In the genomic region with DNA sequence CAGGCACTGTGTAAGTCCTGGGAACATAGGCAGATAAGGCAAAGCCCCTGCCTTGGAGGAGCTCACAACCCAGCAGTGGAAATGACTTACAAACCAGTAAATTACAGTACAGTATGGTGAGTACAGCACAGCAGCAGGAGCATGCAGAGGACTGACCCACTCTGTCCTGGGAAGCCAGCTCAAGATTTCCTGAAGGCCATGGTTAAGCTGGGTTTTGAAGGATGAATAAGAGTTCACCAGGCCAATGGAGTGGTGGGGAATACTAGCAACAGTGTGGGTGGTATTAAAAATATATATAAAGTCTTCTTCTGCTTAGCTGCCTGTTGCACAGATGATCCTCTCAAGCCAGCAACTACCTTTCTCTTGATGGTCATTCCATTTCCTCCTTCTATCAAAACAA, we compare ENCODE assay signal across 1 cellular context.
TF ChIP-seq lines count a peak whose summit lies in the region.

No MANE protein-coding gene starts in this region.

TF ChIP-seq in GM23338, 12 proteins besides CTCF, POLR2A, EP300 and RAD21:
- TF ChIP-seq STAT1 (IDR thresholded peaks at IDR 0.05; ENCODE audit: unreplicated experiment) (no peak), NANOG (IDR thresholded peaks at IDR 0.05; ENCODE audit: borderline replicate concordance) (no peak), POLR2AphosphoS5 (IDR thresholded peaks at IDR 0.05; ENCODE audit: low read depth) (no peak)
- TF ChIP-seq, protein P1, sequence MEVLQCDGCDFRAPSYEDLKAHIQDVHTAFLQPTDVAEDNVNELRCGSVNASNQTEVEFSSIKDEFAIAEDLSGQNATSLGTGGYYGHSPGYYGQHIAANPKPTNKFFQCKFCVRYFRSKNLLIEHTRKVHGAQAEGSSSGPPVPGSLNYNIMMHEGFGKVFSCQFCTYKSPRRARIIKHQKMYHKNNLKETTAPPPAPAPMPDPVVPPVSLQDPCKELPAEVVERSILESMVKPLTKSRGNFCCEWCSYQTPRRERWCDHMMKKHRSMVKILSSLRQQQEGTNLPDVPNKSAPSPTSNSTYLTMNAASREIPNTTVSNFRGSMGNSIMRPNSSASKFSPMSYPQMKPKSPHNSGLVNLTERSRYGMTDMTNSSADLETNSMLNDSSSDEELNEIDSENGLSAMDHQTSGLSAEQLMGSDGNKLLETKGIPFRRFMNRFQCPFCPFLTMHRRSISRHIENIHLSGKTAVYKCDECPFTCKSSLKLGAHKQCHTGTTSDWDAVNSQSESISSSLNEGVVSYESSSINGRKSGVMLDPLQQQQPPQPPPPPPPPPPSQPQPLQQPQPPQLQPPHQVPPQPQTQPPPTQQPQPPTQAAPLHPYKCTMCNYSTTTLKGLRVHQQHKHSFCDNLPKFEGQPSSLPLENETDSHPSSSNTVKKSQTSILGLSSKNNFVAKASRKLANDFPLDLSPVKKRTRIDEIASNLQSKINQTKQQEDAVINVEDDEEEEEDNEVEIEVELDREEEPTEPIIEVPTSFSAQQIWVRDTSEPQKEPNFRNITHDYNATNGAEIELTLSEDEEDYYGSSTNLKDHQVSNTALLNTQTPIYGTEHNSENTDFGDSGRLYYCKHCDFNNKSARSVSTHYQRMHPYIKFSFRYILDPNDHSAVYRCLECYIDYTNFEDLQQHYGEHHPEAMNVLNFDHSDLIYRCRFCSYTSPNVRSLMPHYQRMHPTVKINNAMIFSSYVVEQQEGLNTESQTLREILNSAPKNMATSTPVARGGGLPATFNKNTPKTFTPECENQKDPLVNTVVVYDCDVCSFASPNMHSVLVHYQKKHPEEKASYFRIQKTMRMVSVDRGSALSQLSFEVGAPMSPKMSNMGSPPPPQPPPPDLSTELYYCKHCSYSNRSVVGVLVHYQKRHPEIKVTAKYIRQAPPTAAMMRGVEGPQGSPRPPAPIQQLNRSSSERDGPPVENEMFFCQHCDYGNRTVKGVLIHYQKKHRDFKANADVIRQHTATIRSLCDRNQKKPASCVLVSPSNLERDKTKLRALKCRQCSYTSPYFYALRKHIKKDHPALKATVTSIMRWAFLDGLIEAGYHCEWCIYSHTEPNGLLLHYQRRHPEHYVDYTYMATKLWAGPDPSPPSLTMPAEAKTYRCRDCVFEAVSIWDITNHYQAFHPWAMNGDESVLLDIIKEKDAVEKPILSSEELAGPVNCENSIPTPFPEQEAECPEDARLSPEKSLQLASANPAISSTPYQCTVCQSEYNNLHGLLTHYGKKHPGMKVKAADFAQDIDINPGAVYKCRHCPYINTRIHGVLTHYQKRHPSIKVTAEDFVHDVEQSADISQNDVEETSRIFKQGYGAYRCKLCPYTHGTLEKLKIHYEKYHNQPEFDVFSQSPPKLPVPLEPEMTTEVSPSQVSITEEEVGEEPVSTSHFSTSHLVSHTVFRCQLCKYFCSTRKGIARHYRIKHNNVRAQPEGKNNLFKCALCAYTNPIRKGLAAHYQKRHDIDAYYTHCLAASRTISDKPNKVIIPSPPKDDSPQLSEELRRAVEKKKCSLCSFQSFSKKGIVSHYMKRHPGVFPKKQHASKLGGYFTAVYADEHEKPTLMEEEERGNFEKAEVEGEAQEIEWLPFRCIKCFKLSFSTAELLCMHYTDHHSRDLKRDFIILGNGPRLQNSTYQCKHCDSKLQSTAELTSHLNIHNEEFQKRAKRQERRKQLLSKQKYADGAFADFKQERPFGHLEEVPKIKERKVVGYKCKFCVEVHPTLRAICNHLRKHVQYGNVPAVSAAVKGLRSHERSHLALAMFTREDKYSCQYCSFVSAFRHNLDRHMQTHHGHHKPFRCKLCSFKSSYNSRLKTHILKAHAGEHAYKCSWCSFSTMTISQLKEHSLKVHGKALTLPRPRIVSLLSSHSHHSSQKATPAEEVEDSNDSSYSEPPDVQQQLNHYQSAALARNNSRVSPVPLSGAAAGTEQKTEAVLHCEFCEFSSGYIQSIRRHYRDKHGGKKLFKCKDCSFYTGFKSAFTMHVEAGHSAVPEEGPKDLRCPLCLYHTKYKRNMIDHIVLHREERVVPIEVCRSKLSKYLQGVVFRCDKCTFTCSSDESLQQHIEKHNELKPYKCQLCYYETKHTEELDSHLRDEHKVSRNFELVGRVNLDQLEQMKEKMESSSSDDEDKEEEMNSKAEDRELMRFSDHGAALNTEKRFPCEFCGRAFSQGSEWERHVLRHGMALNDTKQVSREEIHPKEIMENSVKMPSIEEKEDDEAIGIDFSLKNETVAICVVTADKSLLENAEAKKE (CRISPR knock-in tag; IDR thresholded peaks at IDR 0.05): no peak
- TF ChIP-seq, protein P2, sequence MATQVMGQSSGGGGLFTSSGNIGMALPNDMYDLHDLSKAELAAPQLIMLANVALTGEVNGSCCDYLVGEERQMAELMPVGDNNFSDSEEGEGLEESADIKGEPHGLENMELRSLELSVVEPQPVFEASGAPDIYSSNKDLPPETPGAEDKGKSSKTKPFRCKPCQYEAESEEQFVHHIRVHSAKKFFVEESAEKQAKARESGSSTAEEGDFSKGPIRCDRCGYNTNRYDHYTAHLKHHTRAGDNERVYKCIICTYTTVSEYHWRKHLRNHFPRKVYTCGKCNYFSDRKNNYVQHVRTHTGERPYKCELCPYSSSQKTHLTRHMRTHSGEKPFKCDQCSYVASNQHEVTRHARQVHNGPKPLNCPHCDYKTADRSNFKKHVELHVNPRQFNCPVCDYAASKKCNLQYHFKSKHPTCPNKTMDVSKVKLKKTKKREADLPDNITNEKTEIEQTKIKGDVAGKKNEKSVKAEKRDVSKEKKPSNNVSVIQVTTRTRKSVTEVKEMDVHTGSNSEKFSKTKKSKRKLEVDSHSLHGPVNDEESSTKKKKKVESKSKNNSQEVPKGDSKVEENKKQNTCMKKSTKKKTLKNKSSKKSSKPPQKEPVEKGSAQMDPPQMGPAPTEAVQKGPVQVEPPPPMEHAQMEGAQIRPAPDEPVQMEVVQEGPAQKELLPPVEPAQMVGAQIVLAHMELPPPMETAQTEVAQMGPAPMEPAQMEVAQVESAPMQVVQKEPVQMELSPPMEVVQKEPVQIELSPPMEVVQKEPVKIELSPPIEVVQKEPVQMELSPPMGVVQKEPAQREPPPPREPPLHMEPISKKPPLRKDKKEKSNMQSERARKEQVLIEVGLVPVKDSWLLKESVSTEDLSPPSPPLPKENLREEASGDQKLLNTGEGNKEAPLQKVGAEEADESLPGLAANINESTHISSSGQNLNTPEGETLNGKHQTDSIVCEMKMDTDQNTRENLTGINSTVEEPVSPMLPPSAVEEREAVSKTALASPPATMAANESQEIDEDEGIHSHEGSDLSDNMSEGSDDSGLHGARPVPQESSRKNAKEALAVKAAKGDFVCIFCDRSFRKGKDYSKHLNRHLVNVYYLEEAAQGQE (IDR thresholded peaks at IDR 0.05; ENCODE audit: unreplicated experiment): no peak
